ENCODE assay signal across 8 cellular contexts in genomic region chr14:31026076-31026394, GRCh38. TPM values are rescaled to one million over a fixed set of nuclear protein-coding genes. Genes with fewer than 3 reads are reported as not detected.
DNase-seq lines count a peak whose midpoint lies in the region; ATAC-seq and TF ChIP-seq lines count a peak whose summit lies in the region.

A gene with protein sequence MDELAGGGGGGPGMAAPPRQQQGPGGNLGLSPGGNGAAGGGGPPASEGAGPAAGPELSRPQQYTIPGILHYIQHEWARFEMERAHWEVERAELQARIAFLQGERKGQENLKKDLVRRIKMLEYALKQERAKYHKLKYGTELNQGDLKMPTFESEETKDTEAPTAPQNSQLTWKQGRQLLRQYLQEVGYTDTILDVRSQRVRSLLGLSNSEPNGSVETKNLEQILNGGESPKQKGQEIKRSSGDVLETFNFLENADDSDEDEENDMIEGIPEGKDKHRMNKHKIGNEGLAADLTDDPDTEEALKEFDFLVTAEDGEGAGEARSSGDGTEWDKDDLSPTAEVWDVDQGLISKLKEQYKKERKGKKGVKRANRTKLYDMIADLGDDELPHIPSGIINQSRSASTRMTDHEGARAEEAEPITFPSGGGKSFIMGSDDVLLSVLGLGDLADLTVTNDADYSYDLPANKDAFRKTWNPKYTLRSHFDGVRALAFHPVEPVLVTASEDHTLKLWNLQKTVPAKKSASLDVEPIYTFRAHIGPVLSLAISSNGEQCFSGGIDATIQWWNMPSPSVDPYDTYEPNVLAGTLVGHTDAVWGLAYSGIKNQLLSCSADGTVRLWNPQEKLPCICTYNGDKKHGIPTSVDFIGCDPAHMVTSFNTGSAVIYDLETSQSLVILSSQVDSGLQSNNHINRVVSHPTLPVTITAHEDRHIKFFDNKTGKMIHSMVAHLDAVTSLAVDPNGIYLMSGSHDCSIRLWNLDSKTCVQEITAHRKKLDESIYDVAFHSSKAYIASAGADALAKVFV (minus strand): TSS chr14:31026379. CDS start chr14:31026185, 194 bp downstream.

- DNase-seq in SJSA1 (ENCODE audit: low read depth in 1 of 2, low spot score in 2 of 2) (no peak), fibroblast of mammary gland (ENCODE audit: low read depth) (no peak), omental fat pad (ENCODE audit: low spot score) (no peak), NCI-H187 treated with DMSO at 0.1 percent for 48 hours (lab: John Stamatoyannopoulos, UW) (no peak)

- peak; percentile 20 for ATAC-seq in GM21825 (IDR thresholded peaks at IDR 0.05; ENCODE audit: unreplicated experiment)
- ATAC-seq in omental fat pad (ENCODE audit: low FRiP score) = no peak
- no peak for ATAC-seq in HG02981 (IDR thresholded peaks at IDR 0.05; ENCODE audit: unreplicated experiment)
- no peak for ATAC-seq in GM21723 (IDR thresholded peaks at IDR 0.05; ENCODE audit: unreplicated experiment)
- no peak for ATAC-seq in HG03378 (IDR thresholded peaks at IDR 0.05; ENCODE audit: unreplicated experiment)

- no peaks in the 10 kb centered on the region for H3K9me3 ChIP-seq in SJSA1 (replicated peaks)

- H3K4me3 ChIP-seq in SJSA1 = peak within 1 kb of the TSS; percentile 87
- peak within 1 kb of the TSS; percentile 94 for H3K4me3 ChIP-seq in fibroblast of mammary gland (ENCODE audit: control insufficient read depth, low read depth, low read length)

- peaks cover 27% of the 10 kb centered on the region for H3K36me3 ChIP-seq in SJSA1

- TF ChIP-seq CTCF in fibroblast of mammary gland (conservative IDR thresholded peaks at IDR 0.05; ENCODE audit: control insufficient read depth, insufficient read depth, low read depth, low read length) = no peak
- no peak for TF ChIP-seq CTCF in omental fat pad (IDR thresholded peaks at IDR 0.05)

- no peaks in the 10 kb centered on the region for H3K27me3 ChIP-seq in SJSA1 (replicated peaks)

- peaks cover 4% of the 10 kb centered on the region; the same call in 1 of the 2 replicates for H3K4me1 ChIP-seq in SJSA1 (replicated peaks)

- H3K27ac ChIP-seq in SJSA1 = peak within 1 kb of the TSS; percentile 88

RNA-seq across cellular contexts. Expression of the gene that starts here (rescaled TPM):
- total RNA-seq in SJSA1 (2014; rRNA removed; shearing (Covaris generic)) = 26.8 and 52.2 TPM in 2 replicates
- 10 to 100 TPM; 35.6 to 56.7 (median 43.8) TPM for total RNA-seq in omental fat pad
